In the genomic region with DNA sequence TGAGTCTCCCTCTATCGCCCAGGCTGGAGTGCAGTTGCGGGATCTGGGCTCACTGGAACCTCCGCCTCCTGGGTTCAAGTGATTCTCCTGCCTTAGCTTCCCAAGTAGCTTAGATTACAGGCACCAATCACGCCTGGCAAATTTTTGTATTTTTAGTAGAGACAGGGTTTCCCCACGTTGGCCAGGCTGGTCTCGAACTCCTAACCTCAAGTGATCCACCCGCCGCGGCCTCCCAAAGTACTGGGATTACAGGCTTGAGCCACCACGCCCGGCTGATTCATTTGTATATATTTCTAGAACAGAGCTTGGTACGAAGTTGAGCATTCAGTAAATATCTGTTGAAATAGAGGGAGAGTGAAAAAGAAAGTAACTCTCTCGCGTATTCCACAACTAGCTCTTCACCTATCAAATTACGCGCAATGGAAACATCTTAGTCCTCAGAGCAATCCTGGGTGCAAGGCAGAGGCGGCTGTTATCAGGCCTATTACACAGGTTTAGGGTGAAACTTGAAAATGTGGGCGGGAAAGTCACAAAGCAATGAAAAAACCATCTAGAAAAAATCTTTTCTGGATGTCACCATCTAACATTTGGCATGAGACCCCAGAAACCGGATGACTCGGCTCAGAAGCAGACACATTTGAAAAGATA, we compare ENCODE assay signal across 8 cellular contexts. TPM values are rescaled to one million over a fixed set of nuclear protein-coding genes. Genes with fewer than 3 reads are reported as not detected.
DNase-seq lines count a peak whose midpoint lies in the region; ATAC-seq and TF ChIP-seq lines count a peak whose summit lies in the region.

No MANE protein-coding gene starts in this region.

- H3K27ac ChIP-seq in HEK293 (ENCODE audit: extremely low read depth, low read depth, low read length) (no peak overlapping the region), mesodermal cell (ENCODE audit: low read depth, low read length, severe bottlenecking) (peak overlapping the region; percentile 60)

- peaks cover 24% of the 10 kb centered on the region for H3K4me1 Mint-ChIP-seq in stimulated activated memory B cell treated with anti-CD40 and anti-IgM and Interleukin-4, amounts not matched to agents 10 μg/mL and 1 μg/mL and 100 μg/mL, for 72 hours

- H3K36me3 Mint-ChIP-seq in stimulated activated memory B cell treated with anti-CD40 and anti-IgM and Interleukin-4, amounts not matched to agents 10 μg/mL and 1 μg/mL and 100 μg/mL, for 72 hours, result peaks cover 5% of the 10 kb centered on the region

- H3K4me3 Mint-ChIP-seq in stimulated activated memory B cell treated with anti-CD40 and anti-IgM and Interleukin-4, amounts not matched to agents 10 μg/mL and 1 μg/mL and 100 μg/mL, for 72 hours, result peak overlapping the region; percentile 71

- 82 to 91% methylated on average over 8 to 12 of the region's 20 CpGs for WGBS in mesodermal cell (ENCODE audit: insufficient coverage in 2 of 2), 2 experiments

- H3K9me3 Mint-ChIP-seq in stimulated activated memory B cell treated with anti-CD40 and anti-IgM and Interleukin-4, amounts not matched to agents 10 μg/mL and 1 μg/mL and 100 μg/mL, for 72 hours, result no peaks in the 10 kb centered on the region

- no peak for TF ChIP-seq CTCF in HEK293 (tag by site-specific recombination; IDR thresholded peaks at IDR 0.05)
- no peak for TF ChIP-seq CTCF in WI38 (IDR thresholded peaks at IDR 0.05; ENCODE audit: low read depth, low read length)

- ATAC-seq in stimulated activated memory B cell treated with anti-CD40 and anti-IgM and Interleukin-4, amounts not matched to agents 10 μg/mL and 1 μg/mL and 100 μg/mL, for 72 hours, result no peak

- POLR2A ChIA-PET in HEK293 (lab: Yijun Ruan, JAX), result interaction anchor here (1.0 to 1.2 kb wide), 2 partner anchors 9 to 18 kb away, joined by 3 to 6 read pairs; no protein-coding TSS in a partner anchor

- H3K9me3 ChIP-seq in HEK293 (ENCODE audit: control insufficient read depth, insufficient read depth, low read depth, low read length) (no peaks in the 10 kb centered on the region), mesodermal cell (ENCODE audit: control insufficient read depth, low read length) (no peaks in the 10 kb centered on the region)

- H3K4me3 ChIP-seq in HEK293 (ENCODE audit: low read depth, low read length) (peak overlapping the region; percentile 10), WI38 (ENCODE audit: low read depth, low read length) (peak overlapping the region; percentile 81), mesodermal cell (ENCODE audit: extremely low read depth, insufficient read depth, low read length, poor library complexity, severe bottlenecking) (peak overlapping the region; percentile 93)

- peaks cover 13 to 21% of the 10 kb centered on the region in 2 experiments; a peak in 2 of 3 replicates for H3K36me3 ChIP-seq in HEK293 (ENCODE audit: control insufficient read depth in 2 of 2, insufficient read depth in 1 of 2, low read length in 2 of 2)
- H3K36me3 ChIP-seq in mesodermal cell (ENCODE audit: control insufficient read depth, insufficient read depth, low read length), result peaks cover 23% of the 10 kb centered on the region

- peak overlapping the region; percentile 81 for H3K27ac Mint-ChIP-seq in stimulated activated memory B cell treated with anti-CD40 and anti-IgM and Interleukin-4, amounts not matched to agents 10 μg/mL and 1 μg/mL and 100 μg/mL, for 72 hours

- peak; percentile 21 for DNase-seq in AG20443 (ENCODE audit: low spot score)
- DNase-seq in central memory CD4-positive, alpha-beta T cell, result peak; percentile 68
- no peak for DNase-seq in NCI-H345 treated with DMSO at 0.1 percent for 48 hours (lab: John Stamatoyannopoulos, UW; ENCODE audit: unreplicated experiment)
- DNase-seq in SHP77 (lab: John Stamatoyannopoulos, UW), result no peak

- H3K4me1 ChIP-seq in HEK293 (ENCODE audit: control insufficient read depth, insufficient read depth, low read length), result no peaks in the 10 kb centered on the region
- no peaks in the 10 kb centered on the region for H3K4me1 ChIP-seq in mesodermal cell (ENCODE audit: control insufficient read depth, insufficient read depth, low read length, poor library complexity, severe bottlenecking)

- CTCF ChIA-PET in HEK293 (lab: Yijun Ruan, JAX), result interaction anchor here (1.4 to 1.8 kb wide), 2 partner anchors 10 to 66 kb away, joined by 5 to 13 read pairs; no protein-coding TSS in a partner anchor

- H3K27me3 Mint-ChIP-seq in stimulated activated memory B cell treated with anti-CD40 and anti-IgM and Interleukin-4, amounts not matched to agents 10 μg/mL and 1 μg/mL and 100 μg/mL, for 72 hours, result no peaks in the 10 kb centered on the region

TF ChIP-seq in HEK293, 187 proteins besides CTCF, POLR2A, EP300 and RAD21:
- TF ChIP-seq ZBTB48 (tag by site-specific recombination; IDR thresholded peaks at IDR 0.05), result no peak
- TF ChIP-seq ZNF324 (tag by site-specific recombination; IDR thresholded peaks at IDR 0.05), result no peak
- TF ChIP-seq ZNF560 (tag by site-specific recombination; IDR thresholded peaks at IDR 0.05; ENCODE audit: borderline replicate concordance), result no peak
- no peak for TF ChIP-seq ZNF544 (tag by site-specific recombination; IDR thresholded peaks at IDR 0.05)
- TF ChIP-seq, protein P1, sequence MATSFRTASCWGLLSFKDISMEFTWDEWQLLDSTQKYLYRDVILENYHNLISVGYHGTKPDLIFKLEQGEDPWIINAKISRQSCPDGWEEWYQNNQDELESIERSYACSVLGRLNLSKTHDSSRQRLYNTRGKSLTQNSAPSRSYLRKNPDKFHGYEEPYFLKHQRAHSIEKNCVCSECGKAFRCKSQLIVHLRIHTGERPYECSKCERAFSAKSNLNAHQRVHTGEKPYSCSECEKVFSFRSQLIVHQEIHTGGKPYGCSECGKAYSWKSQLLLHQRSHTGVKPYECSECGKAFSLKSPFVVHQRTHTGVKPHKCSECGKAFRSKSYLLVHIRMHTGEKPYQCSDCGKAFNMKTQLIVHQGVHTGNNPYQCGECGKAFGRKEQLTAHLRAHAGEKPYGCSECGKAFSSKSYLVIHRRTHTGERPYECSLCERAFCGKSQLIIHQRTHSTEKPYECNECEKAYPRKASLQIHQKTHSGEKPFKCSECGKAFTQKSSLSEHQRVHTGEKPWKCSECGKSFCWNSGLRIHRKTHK (tag by site-specific recombination; IDR thresholded peaks at IDR 0.05), result no peak
- TF ChIP-seq ZSCAN23 (tag by site-specific recombination; IDR thresholded peaks at IDR 0.05), result no peak

RNA-seq across cellular contexts. Expression of a gene that starts 0.7 kb away (rescaled TPM):
- 112 TPM for polyA plus RNA-seq in mesodermal cell (2013, experiment 1 of 2)
- polyA plus RNA-seq in mesodermal cell (2013, experiment 2 of 2), result 119 TPM

RNA-seq across cellular contexts. Expression of a gene that starts 35.0 kb away (rescaled TPM):
- not detected for polyA plus RNA-seq in mesodermal cell (2013, experiment 1 of 2)
- polyA plus RNA-seq in mesodermal cell (2013, experiment 2 of 2), result not detected

RNA-seq across cellular contexts. Expression of a gene that starts 55.7 kb away (rescaled TPM):
- polyA plus RNA-seq in mesodermal cell (2013, experiment 1 of 2), result 2.0 TPM
- polyA plus RNA-seq in mesodermal cell (2013, experiment 2 of 2), result 2.2 TPM

Comparison
In these comparisons a context has a peak if more than half of its experiments do, and no peak if none do; other contexts are left out.
1. DNase-seq: peak in AG20443 (single experiment) and central memory CD4-positive, alpha-beta T cell (single experiment); none in NCI-H345 treated with DMSO at 0.1 percent for 48 hours (single experiment) and SHP77 (0 of 2).
2. H3K4me3 ChIP-seq: peak in every context shown above with its lines; median percentile 93 in mesodermal cell; 81 in WI38; 10 in HEK293.